Comparison of ENCODE assay signal across 1 cellular context in the genomic region with DNA sequence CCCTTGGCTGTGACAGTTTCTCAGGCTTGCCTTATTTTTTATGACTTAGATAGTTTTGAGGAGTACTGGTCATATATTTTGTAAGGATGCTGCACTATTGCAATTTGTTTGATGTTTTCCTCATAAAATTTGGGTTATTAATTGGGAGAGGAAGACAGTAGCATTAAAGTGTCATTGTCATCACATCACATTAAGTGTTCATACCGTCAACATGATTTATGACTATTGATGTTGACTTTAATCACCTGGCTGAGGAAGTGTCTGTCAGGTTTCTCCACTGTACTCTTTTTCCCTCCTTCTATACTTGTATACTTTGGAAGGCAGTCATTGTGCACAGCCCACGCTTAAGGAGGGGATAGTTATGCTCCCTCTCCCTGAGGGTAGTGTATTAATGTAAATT.
TF ChIP-seq lines count a peak whose summit lies in the region.

No MANE protein-coding gene starts in this region.

TF ChIP-seq in K562, 482 proteins besides CTCF, POLR2A, EP300 and RAD21:
- TF ChIP-seq MCM3 (IDR thresholded peaks at IDR 0.05) (no peak), ZNF274 (IDR thresholded peaks at IDR 0.05; ENCODE audit: borderline replicate concordance, low read depth, low read length) (no peak), NFRKB (IDR thresholded peaks at IDR 0.05; ENCODE audit: low read depth) (no peak), EZH2 (IDR thresholded peaks at IDR 0.05; ENCODE audit: borderline replicate concordance, low read depth, low read length) (no peak), MEIS2 (IDR thresholded peaks at IDR 0.05; ENCODE audit: partially characterized antibody) (peak; percentile 70), ZNF589 (CRISPR knock-in tag; IDR thresholded peaks at IDR 0.05; ENCODE audit: low read depth) (no peak), SAFB2 (IDR thresholded peaks at IDR 0.05; ENCODE audit: borderline replicate concordance, low read depth, low read length, severe bottlenecking) (no peak), MTA1 (IDR thresholded peaks at IDR 0.05; ENCODE audit: borderline replicate concordance) (no peak), HDAC1 (IDR thresholded peaks at IDR 0.05) (no peak), C11orf30 (IDR thresholded peaks at IDR 0.05; ENCODE audit: low read depth) (no peak), ZNF146 (CRISPR knock-in tag; IDR thresholded peaks at IDR 0.05; ENCODE audit: unreplicated experiment) (no peak), ATF7 (IDR thresholded peaks at IDR 0.05) (no peak), GTF2A2 (tag; IDR thresholded peaks at IDR 0.05) (no peak), TRIM28 (IDR thresholded peaks at IDR 0.05) (no peak)
- TF ChIP-seq, protein P1, sequence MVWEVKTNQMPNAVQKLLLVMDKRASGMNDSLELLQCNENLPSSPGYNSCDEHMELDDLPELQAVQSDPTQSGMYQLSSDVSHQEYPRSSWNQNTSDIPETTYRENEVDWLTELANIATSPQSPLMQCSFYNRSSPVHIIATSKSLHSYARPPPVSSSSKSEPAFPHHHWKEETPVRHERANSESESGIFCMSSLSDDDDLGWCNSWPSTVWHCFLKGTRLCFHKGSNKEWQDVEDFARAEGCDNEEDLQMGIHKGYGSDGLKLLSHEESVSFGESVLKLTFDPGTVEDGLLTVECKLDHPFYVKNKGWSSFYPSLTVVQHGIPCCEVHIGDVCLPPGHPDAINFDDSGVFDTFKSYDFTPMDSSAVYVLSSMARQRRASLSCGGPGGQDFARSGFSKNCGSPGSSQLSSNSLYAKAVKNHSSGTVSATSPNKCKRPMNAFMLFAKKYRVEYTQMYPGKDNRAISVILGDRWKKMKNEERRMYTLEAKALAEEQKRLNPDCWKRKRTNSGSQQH (CRISPR knock-in tag; IDR thresholded peaks at IDR 0.05): no peak
- TF ChIP-seq, protein P2, sequence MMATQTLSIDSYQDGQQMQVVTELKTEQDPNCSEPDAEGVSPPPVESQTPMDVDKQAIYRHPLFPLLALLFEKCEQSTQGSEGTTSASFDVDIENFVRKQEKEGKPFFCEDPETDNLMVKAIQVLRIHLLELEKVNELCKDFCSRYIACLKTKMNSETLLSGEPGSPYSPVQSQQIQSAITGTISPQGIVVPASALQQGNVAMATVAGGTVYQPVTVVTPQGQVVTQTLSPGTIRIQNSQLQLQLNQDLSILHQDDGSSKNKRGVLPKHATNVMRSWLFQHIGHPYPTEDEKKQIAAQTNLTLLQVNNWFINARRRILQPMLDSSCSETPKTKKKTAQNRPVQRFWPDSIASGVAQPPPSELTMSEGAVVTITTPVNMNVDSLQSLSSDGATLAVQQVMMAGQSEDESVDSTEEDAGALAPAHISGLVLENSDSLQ (IDR thresholded peaks at IDR 0.05): peak; percentile 39; the same call in 1 of the 2 replicates
- TF ChIP-seq, protein P3, sequence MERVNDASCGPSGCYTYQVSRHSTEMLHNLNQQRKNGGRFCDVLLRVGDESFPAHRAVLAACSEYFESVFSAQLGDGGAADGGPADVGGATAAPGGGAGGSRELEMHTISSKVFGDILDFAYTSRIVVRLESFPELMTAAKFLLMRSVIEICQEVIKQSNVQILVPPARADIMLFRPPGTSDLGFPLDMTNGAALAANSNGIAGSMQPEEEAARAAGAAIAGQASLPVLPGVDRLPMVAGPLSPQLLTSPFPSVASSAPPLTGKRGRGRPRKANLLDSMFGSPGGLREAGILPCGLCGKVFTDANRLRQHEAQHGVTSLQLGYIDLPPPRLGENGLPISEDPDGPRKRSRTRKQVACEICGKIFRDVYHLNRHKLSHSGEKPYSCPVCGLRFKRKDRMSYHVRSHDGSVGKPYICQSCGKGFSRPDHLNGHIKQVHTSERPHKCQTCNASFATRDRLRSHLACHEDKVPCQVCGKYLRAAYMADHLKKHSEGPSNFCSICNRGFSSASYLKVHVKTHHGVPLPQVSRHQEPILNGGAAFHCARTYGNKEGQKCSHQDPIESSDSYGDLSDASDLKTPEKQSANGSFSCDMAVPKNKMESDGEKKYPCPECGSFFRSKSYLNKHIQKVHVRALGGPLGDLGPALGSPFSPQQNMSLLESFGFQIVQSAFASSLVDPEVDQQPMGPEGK (CRISPR knock-in tag; IDR thresholded peaks at IDR 0.05; ENCODE audit: borderline replicate concordance): no peak
